ENCODE assay signal across 14 cellular contexts in the genomic region with DNA sequence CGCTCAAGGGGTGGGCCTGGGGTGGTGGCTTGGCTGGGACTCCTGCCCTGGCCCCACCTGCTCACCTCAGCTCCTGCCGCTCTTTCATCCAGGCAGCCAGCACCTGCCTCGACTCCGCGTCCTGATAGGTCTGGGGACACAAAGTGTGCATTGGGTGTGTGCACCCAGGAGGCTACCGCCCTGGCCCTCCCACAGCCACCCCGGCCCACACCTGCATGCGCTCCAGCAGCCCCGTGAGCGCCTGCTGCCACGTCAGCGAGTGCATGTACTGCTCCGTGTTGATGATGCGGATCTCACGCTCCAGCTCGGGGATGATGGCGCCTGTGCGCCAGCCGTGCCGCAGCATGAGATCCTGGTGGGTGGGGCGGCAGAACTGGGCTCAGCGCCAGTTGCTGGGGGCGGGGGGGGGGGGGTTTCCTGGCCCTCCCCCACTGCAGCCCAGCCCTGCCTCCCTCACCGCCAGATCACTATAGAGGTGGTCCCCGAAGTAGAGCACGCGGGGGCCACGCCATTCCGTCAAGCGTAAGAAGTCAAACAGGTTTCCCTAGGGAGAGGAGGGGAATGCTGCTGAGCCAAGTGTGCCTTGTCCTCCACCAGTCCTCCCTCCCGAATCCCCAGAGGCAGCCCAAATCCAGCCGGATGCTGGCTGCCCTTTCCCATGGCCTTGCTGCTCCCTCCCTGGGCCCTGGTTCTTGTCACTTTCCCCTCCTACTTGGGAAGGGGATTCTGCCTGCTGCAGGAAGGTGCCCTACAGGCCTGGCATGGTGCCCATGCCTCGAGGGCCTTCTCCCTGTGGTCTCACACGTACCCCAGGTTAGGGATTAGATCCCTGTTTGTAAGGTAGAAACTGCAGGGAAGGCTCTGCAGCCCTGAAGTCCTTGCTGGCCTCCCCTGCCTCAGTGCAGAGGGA. TPM values are rescaled to one million over a fixed set of nuclear protein-coding genes. Genes with fewer than 3 reads are reported as not detected.
DNase-seq lines count a peak whose midpoint lies in the region; ATAC-seq, FAIRE-seq and TF ChIP-seq lines count a peak whose summit lies in the region.
"Had no signal": no experiment of that assay in that cellular context is flagged by ENCODE, and none has a peak within 500 bp of the region (broad histone marks: within the 10 kb centered on the region; RNA-seq: fewer than 3 reads in every experiment).

No MANE protein-coding gene starts in this region.

- H3K36me3 Mint-ChIP-seq in CD14-positive monocyte = peaks cover 55 to 75% of the 10 kb centered on the region in 2 donors
- no peaks in the 10 kb centered on the region for H3K36me3 Mint-ChIP-seq in T-helper 17 cell (ENCODE audit: low read depth)
- H3K36me3 Mint-ChIP-seq in glutamatergic neuron (ENCODE audit: unreplicated experiment) = no peaks in the 10 kb centered on the region

- no peak for TF ChIP-seq CTCF in CD14-positive monocyte (IDR thresholded peaks at IDR 0.05)
- no peak for TF ChIP-seq CTCF in glutamatergic neuron (IDR thresholded peaks at IDR 0.05; ENCODE audit: partially characterized antibody, unreplicated experiment)
- no peak for TF ChIP-seq CTCF in pancreas (IDR thresholded peaks at IDR 0.05)

- peak overlapping the region in 3 of 4 donors; percentile 16 to 23 (median 17) for H3K27ac ChIP-seq in pancreas

- H3K4me3 Mint-ChIP-seq in CD14-positive monocyte = no peak overlapping the region
- no peak overlapping the region for H3K4me3 Mint-ChIP-seq in T-helper 17 cell
- no peak overlapping the region for H3K4me3 Mint-ChIP-seq in glutamatergic neuron (ENCODE audit: unreplicated experiment)
- H3K4me3 Mint-ChIP-seq: activated B cell treated with CpG ODN at 0.5 μM for 24 hours had no signal

- H3K4me1 ChIP-seq in pancreas = no peaks in the 10 kb centered on the region

- H3K4me1 Mint-ChIP-seq in CD14-positive monocyte (peaks cover under 1% of the 10 kb centered on the region), T-helper 17 cell (peaks cover 2% of the 10 kb centered on the region), glutamatergic neuron (ENCODE audit: low read depth, unreplicated experiment) (peaks cover 4% of the 10 kb centered on the region)
- H3K4me1 Mint-ChIP-seq: activated B cell treated with CpG ODN at 0.5 μM for 24 hours had no signal

- DNase-seq in CD14-positive monocyte (ENCODE audit: low spot score) (peak; percentile 40), T-helper 17 cell (peak in 1 of 3 donors; percentile 2), glutamatergic neuron (peak; percentile 11), pancreas (peak in 3 of 6 donors; percentile 42 to 73 (median 56)), NCI-H226 (no peak), SW 1271 (lab: John Stamatoyannopoulos, UW) (no peak), anterior cingulate cortex (lab: John Stamatoyannopoulos, UW) (no peak)
- DNase-seq: activated B cell treated with CpG ODN at 0.5 μM for 24 hours; cortex of kidney; stimulated activated CD4-positive, alpha-beta T cell treated with anti-CD3 and anti-CD28 coated beads, Interleukin-4, amount 100 ng/mL, for 24 hours had no signal

- WGBS in pancreas, 2 donors = 56 to 69% methylated on average over 33 to 34 of the region's 34 CpGs

- peak overlapping the region in 4 of 7 donors; percentile 28 to 60 (median 43) for H3K27ac Mint-ChIP-seq in CD14-positive monocyte
- H3K27ac Mint-ChIP-seq in T-helper 17 cell = peak overlapping the region; percentile 43
- H3K27ac Mint-ChIP-seq in glutamatergic neuron (ENCODE audit: unreplicated experiment) = no peak overlapping the region
- H3K27ac Mint-ChIP-seq: activated B cell treated with CpG ODN at 0.5 μM for 24 hours; activated T-helper 2 cell treated with anti-CD3 and anti-CD28 coated beads, Interferon-gamma antibody, Interleukin-2, Interleukin-4, amounts not matched to agents 10 μg/mL and 5 μg/mL and 100 μg/mL, durations not matched to agents 14 hours and 24 hours and 36 hours had no signal

- H3K9me3 Mint-ChIP-seq in CD14-positive monocyte (no peaks in the 10 kb centered on the region), glutamatergic neuron (ENCODE audit: unreplicated experiment) (peaks cover 5% of the 10 kb centered on the region)
- H3K9me3 Mint-ChIP-seq: activated B cell treated with CpG ODN at 0.5 μM for 24 hours; activated T-helper 2 cell treated with anti-CD3 and anti-CD28 coated beads, Interferon-gamma antibody, Interleukin-2, Interleukin-4, amounts not matched to agents 10 μg/mL and 5 μg/mL and 100 μg/mL, durations not matched to agents 14 hours and 24 hours and 36 hours; neural crest cell had no signal

- intact Hi-C loops in CD14-positive monocyte (cut with micrococcal nuclease) (no loop called here), pancreas (cut with DNase I) (no loop called here)

- no peak for ATAC-seq in T-helper 17 cell
- ATAC-seq in pancreas = peak; percentile 20 to 53 (median 37)
- no peak for ATAC-seq in HG02610 (IDR thresholded peaks at IDR 0.05; ENCODE audit: unreplicated experiment)

- H3K9me3 ChIP-seq in T-helper 17 cell (ENCODE audit: control insufficient read depth, low read length, poor library complexity, severe bottlenecking) = no peaks in the 10 kb centered on the region
- H3K9me3 ChIP-seq in pancreas = no peaks in the 10 kb centered on the region

- no peak for FAIRE-seq in pancreas (lab: Jason Lieb, UNC)

- H3K27me3 Mint-ChIP-seq in CD14-positive monocyte (ENCODE audit: low read depth in 3 of 3) = peaks cover 0 to 2% (median 1%) of the 10 kb centered on the region in 3 donors
- H3K27me3 Mint-ChIP-seq in T-helper 17 cell = no peaks in the 10 kb centered on the region
- peaks cover 3% of the 10 kb centered on the region for H3K27me3 Mint-ChIP-seq in glutamatergic neuron (ENCODE audit: unreplicated experiment)
- H3K27me3 Mint-ChIP-seq: activated B cell treated with CpG ODN at 0.5 μM for 24 hours had no signal

- no peak overlapping the region for H3K4me3 ChIP-seq in pancreas

- H3K27me3 ChIP-seq in pancreas = no peaks in the 10 kb centered on the region

- no peaks in the 10 kb centered on the region for H3K36me3 ChIP-seq in pancreas

RNA-seq across cellular contexts. Expression of gene NT5DC2, which starts 8.7 kb away (rescaled TPM):
- polyA plus RNA-seq in CD14-positive monocyte = under 1 TPM; 0.66 to 0.67 TPM
- total RNA-seq in T-helper 17 cell = 1 to 10 TPM; 2.3 to 2.5 TPM
- total RNA-seq in glutamatergic neuron (ENCODE audit: unreplicated experiment) = 308 TPM
- 10 to 100 TPM in 1 of 6 donors, 1 to 10 TPM in 5; 3.5 to 14.5 (median 7.7) TPM for total RNA-seq in pancreas
- 10 to 100 TPM; 17.3 to 37.6 TPM for polyA plus RNA-seq in pancreas

RNA-seq across cellular contexts. Expression of gene UQCC5, which starts 11.4 kb away (rescaled TPM):
- polyA plus RNA-seq in CD14-positive monocyte (10 to 100 TPM; 43.3 to 52.1 TPM), pancreas (10 to 100 TPM; 25.7 to 41.8 TPM)
- total RNA-seq in T-helper 17 cell (1 to 10 TPM; 4.9 to 8.0 TPM), glutamatergic neuron (ENCODE audit: unreplicated experiment) (13.7 TPM), pancreas (10 to 100 TPM in 1 of 6 donors, 1 to 10 TPM in 5; 5.0 to 11.2 (median 7.1) TPM)

RNA-seq across cellular contexts. Expression of gene STAB1, which starts 29.9 kb away (rescaled TPM):
- polyA plus RNA-seq in CD14-positive monocyte = 10 to 100 TPM in 1 of 2 donors, 1 to 10 TPM in 1; 3.8 to 15.8 TPM
- 1 to 10 TPM; 1.7 to 4.9 TPM for total RNA-seq in T-helper 17 cell
- 6.3 TPM for total RNA-seq in glutamatergic neuron (ENCODE audit: unreplicated experiment)
- total RNA-seq in pancreas = 10 to 100 TPM in 5 of 6 donors, 1 to 10 TPM in 1; 8.2 to 57.7 (median 36.3) TPM
- 100 to 1,000 TPM; 122 to 140 TPM for polyA plus RNA-seq in pancreas
- total RNA-seq: HT1080 had no signal

Comparison
In these comparisons a context has a peak if more than half of its experiments do, and no peak if none do; other contexts are left out.
1. DNase-seq: peak in CD14-positive monocyte (single experiment) and glutamatergic neuron (single experiment); none in NCI-H226 (single experiment), SW 1271 (0 of 2) and anterior cingulate cortex (0 of 58).
2. ATAC-seq: peak in pancreas (4 of 4); none in T-helper 17 cell (single experiment) and HG02610 (single experiment).
3. RNA of gene NT5DC2, which starts 8.7 kb away (total RNA-seq): 308 TPM in glutamatergic neuron (single experiment); 3.5 to 14.5 TPM in pancreas and 2.3 to 2.5 TPM in T-helper 17 cell; every median in the first group is over 10 times any median in the second.